17 cellular contexts compared by ENCODE assay signal in genomic region chr12:47549258-47549657, GRCh38.
A peak's percentile ranks its signal among the peaks of the same experiment; 100 is the strongest.
DNase-seq lines count a peak whose midpoint lies in the region; ATAC-seq and TF ChIP-seq lines count a peak whose summit lies in the region.
"Had no signal": no experiment of that assay in that cellular context is flagged by ENCODE, and none has a peak within 500 bp of the region (broad histone marks: within the 10 kb centered on the region; RNA-seq: fewer than 3 reads in every experiment).

No MANE protein-coding gene starts in this region.

- no peaks in the 10 kb centered on the region for H3K27me3 ChIP-seq in RWPE2 (ENCODE audit: insufficient read depth, poor library complexity, severe bottlenecking)

- no peak overlapping the region for H3K27ac Mint-ChIP-seq in activated T-cell treated with anti-CD3 and anti-CD28 coated beads, Interleukin-2, amount 50 U/mL, for 72 hours
- H3K27ac Mint-ChIP-seq: CD4-positive, CD25-positive, alpha-beta regulatory T cell had no signal

- intact Hi-C loops in Right ventricle myocardium superior (cut with DNase I) = no loop called here

- H3K4me3 ChIP-seq in RWPE2 (ENCODE audit: severe bottlenecking) = no peak overlapping the region

- H3K9me3 Mint-ChIP-seq in activated T-cell treated with anti-CD3 and anti-CD28 coated beads, Interleukin-2, amount 50 U/mL, for 72 hours = peaks cover 10% of the 10 kb centered on the region in 2 donors

- no peak overlapping the region for H3K4me3 Mint-ChIP-seq in activated T-cell treated with anti-CD3 and anti-CD28 coated beads, Interleukin-2, amount 50 U/mL, for 72 hours
- H3K4me3 Mint-ChIP-seq: CD4-positive, CD25-positive, alpha-beta regulatory T cell had no signal

- no peak overlapping the region for H3K27ac ChIP-seq in RWPE2 (ENCODE audit: poor library complexity, severe bottlenecking)

- no peaks in the 10 kb centered on the region for H3K4me1 ChIP-seq in RWPE2 (ENCODE audit: insufficient read depth, poor library complexity, severe bottlenecking)

- no peaks in the 10 kb centered on the region for H3K27me3 Mint-ChIP-seq in activated T-cell treated with anti-CD3 and anti-CD28 coated beads, Interleukin-2, amount 50 U/mL, for 72 hours (ENCODE audit: low read depth)

- peaks cover 32% of the 10 kb centered on the region for H3K4me1 Mint-ChIP-seq in activated T-cell treated with anti-CD3 and anti-CD28 coated beads, Interleukin-2, amount 50 U/mL, for 72 hours (ENCODE audit: low read depth)

- ATAC-seq in activated T-cell treated with anti-CD3 and anti-CD28 coated beads, Interleukin-2, amount 50 U/mL, for 72 hours (replicated peaks in 1 of 2) = peak in 1 of 2 donors; percentile 25
- ATAC-seq in RWPE2 (ENCODE audit: low read depth) = 0 out of 3 replicates have a peak, but pooled peaks have one; percentile 41
- ATAC-seq in HG03521 (IDR thresholded peaks at IDR 0.05; ENCODE audit: unreplicated experiment) = no peak
- ATAC-seq in Right ventricle myocardium superior (ENCODE audit: poor library complexity) = no peak

- no peaks in the 10 kb centered on the region for H3K36me3 ChIP-seq in RWPE2 (ENCODE audit: low read depth)

- DNase-seq in activated T-cell treated with anti-CD3 and anti-CD28 coated beads, Interleukin-2, amount 50 U/mL, for 72 hours = peak; percentile 19 to 20
- DNase-seq in activated T-cell treated with anti-CD3 and anti-CD28 coated beads for 4 hours (no peak), HT1080 (ENCODE audit: low read depth) (peak; percentile 36), RWPE2 (ENCODE audit: low spot score) (no peak), kidney tubule cell (ENCODE audit: low spot score) (peak; percentile 50), NCI-H2227 (lab: John Stamatoyannopoulos, UW; ENCODE audit: unreplicated experiment) (no peak), Right ventricle myocardium superior (no peak)
- DNase-seq: AML-193; Calu3; CD4-positive, CD25-positive, alpha-beta regulatory T cell; GF-D8; HCEC 1CT; MV-4-11; NCI-H1436 treated with DMSO at 0.1 percent for 48 hours; NCI-H2081; NCI-H345 had no signal

- H3K9me3 ChIP-seq in RWPE2 (ENCODE audit: severe bottlenecking) = no peaks in the 10 kb centered on the region

- TF ChIP-seq CTCF in RWPE2 (IDR thresholded peaks at IDR 0.05; ENCODE audit: poor library complexity, severe bottlenecking) = no peak

- H3K36me3 Mint-ChIP-seq in activated T-cell treated with anti-CD3 and anti-CD28 coated beads, Interleukin-2, amount 50 U/mL, for 72 hours (ENCODE audit: insufficient read depth in 2 of 2) = peaks cover 3 to 10% of the 10 kb centered on the region in 2 donors
- H3K36me3 Mint-ChIP-seq: CD4-positive, CD25-positive, alpha-beta regulatory T cell had no signal

Comparison
In these comparisons a context has a peak if more than half of its experiments do, and no peak if none do; other contexts are left out.
1. DNase-seq: peak in activated T-cell treated with anti-CD3 and anti-CD28 coated beads, Interleukin-2, amount 50 U/mL, for 72 hours (2 of 2), HT1080 (single experiment) and kidney tubule cell (single experiment); none in activated T-cell treated with anti-CD3 and anti-CD28 coated beads for 4 hours (single experiment), RWPE2 (single experiment), NCI-H2227 (single experiment) and Right ventricle myocardium superior (single experiment).